In the genomic region with DNA sequence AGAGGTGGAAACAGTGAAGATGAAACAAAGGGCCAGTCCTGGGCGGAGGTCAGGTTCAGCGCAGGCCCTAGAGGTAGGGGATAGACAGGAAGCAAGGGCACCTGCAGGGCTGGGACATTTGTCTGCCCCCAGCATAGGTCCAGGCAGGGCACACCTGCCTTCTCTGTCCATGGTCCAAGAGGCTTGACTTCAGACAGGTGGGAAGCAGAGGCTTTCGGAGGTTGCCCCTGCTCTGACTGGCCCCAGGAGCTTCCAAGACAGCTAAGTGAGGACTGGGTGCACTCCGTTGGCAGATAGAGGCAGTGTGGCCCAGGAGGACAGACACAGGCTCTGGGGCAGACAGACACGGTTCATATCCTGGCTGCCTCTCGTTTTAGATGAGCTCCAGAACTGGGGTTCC, we compare ENCODE assay signal across 21 cellular contexts.
DNase-seq lines count a peak whose midpoint lies in the region; ATAC-seq lines count a peak whose summit lies in the region.
"Had no signal": no experiment of that assay in that cellular context is flagged by ENCODE, and none has a peak within 500 bp of the region (broad histone marks: within the 10 kb centered on the region; RNA-seq: fewer than 3 reads in every experiment).

No MANE protein-coding gene starts in this region.

- no peak for ATAC-seq in GM19463 (IDR thresholded peaks at IDR 0.05; ENCODE audit: unreplicated experiment)
- ATAC-seq: A549, GM12878 had no signal

- intact Hi-C loops in posterior vena cava (cut with DNase I), result no loop called here

- peak; percentile 28 for DNase-seq in activated CD8-positive, alpha-beta memory T cell treated with anti-CD3 and anti-CD28 coated beads for 24 hours
- DNase-seq in activated CD8-positive, alpha-beta memory T cell treated with anti-CD3 and anti-CD28 coated beads, Interleukin-2, amount 50 U/mL, for 4 hours, result no peak
- peak; percentile 32 for DNase-seq in islet precursor cell
- peak; percentile 55 for DNase-seq in posterior vena cava (ENCODE audit: low spot score)
- no peak for DNase-seq in hypothalamus (lab: John Stamatoyannopoulos, UW)
- DNase-seq in NCI-H510A treated with DMSO at 0.1 percent for 48 hours (lab: John Stamatoyannopoulos, UW), result no peak
- DNase-seq: AML-193; CD4-positive, alpha-beta memory T cell; CD4-positive, CD25-positive, alpha-beta regulatory T cell; CD8-positive, alpha-beta memory T cell; COR-L47; DMS 273 treated with DMSO at 0.1 percent for 48 hours; DMS153; DMS53; DMS79; DND-41; EL; GDM1 had no signal

Comparison
In these comparisons a context has a peak if more than half of its experiments do, and no peak if none do; other contexts are left out.
1. DNase-seq: peak in activated CD8-positive, alpha-beta memory T cell treated with anti-CD3 and anti-CD28 coated beads for 24 hours (single experiment), islet precursor cell (single experiment) and posterior vena cava (single experiment); none in activated CD8-positive, alpha-beta memory T cell treated with anti-CD3 and anti-CD28 coated beads, Interleukin-2, amount 50 U/mL, for 4 hours (single experiment), hypothalamus (0 of 51) and NCI-H510A treated with DMSO at 0.1 percent for 48 hours (single experiment).